10 cellular contexts compared by ENCODE assay signal in genomic region chr2:216500572-216500971, GRCh38. TPM values are rescaled to one million over a fixed set of nuclear protein-coding genes. Genes with fewer than 3 reads are reported as not detected.
DNase-seq lines count a peak whose midpoint lies in the region; ATAC-seq and TF ChIP-seq lines count a peak whose summit lies in the region.
"Had no signal": no experiment of that assay in that cellular context is flagged by ENCODE, and none has a peak within 500 bp of the region (broad histone marks: within the 10 kb centered on the region; RNA-seq: fewer than 3 reads in every experiment).

No MANE protein-coding gene starts in this region.

- in situ Hi-C loops in astrocyte of the cerebellum (cut with HindIII; ENCODE audit: low sequenced_read_pairs) = loop anchor here (25.0 kb wide), 1 partner anchor 1012 kb away; no protein-coding TSS in a partner anchor

- TF ChIP-seq CTCF in AG04449 (IDR thresholded peaks at IDR 0.05; ENCODE audit: insufficient read depth, low read length, missing control alignments) (no peak), HFFc6 (IDR thresholded peaks at IDR 0.05) (no peak), astrocyte of the cerebellum (IDR thresholded peaks at IDR 0.05; ENCODE audit: low read depth, low read length, missing control alignments) (no peak)

- peak overlapping the region; percentile 90 for H3K4me3 ChIP-seq in AG04449 (ENCODE audit: low read depth, low read length)
- peak overlapping the region; percentile 97 for H3K4me3 ChIP-seq in astrocyte of the cerebellum (ENCODE audit: low read depth, low read length)
- H3K4me3 ChIP-seq: body of pancreas, mucosa of descending colon had no signal

- peak overlapping the region; percentile 99 for H3K4me3 Mint-ChIP-seq in HFFc6
- H3K4me3 Mint-ChIP-seq in memory B cell = peak overlapping the region; percentile 25

- peaks cover 76% of the 10 kb centered on the region for H3K4me1 Mint-ChIP-seq in HFFc6 (ENCODE audit: low read depth)
- peaks cover 40% of the 10 kb centered on the region for H3K4me1 Mint-ChIP-seq in memory B cell

- peak overlapping the region; percentile 97 for H3K27ac Mint-ChIP-seq in HFFc6
- peak overlapping the region; percentile 97 for H3K27ac Mint-ChIP-seq in memory B cell

- POLR2A ChIA-PET in AG04449 (lab: Yijun Ruan, JAX) = no interaction called here

- CTCF ChIA-PET in AG04449 (lab: Yijun Ruan, JAX) = interaction anchor here (1.5 kb wide), 1 partner anchor 20 kb away, joined by 3 read pairs; no protein-coding TSS in a partner anchor

- no peak for ATAC-seq in memory B cell (ENCODE audit: low read depth)
- ATAC-seq in HG02884 (IDR thresholded peaks at IDR 0.05; ENCODE audit: unreplicated experiment) = no peak
- ATAC-seq: body of pancreas, mucosa of descending colon had no signal

- H3K27me3 Mint-ChIP-seq in HFFc6 (ENCODE audit: insufficient read depth) (peaks cover 4% of the 10 kb centered on the region), memory B cell (no peaks in the 10 kb centered on the region)

- H3K36me3 Mint-ChIP-seq in HFFc6 (ENCODE audit: low read depth) = peaks cover 61% of the 10 kb centered on the region
- H3K36me3 Mint-ChIP-seq in memory B cell = peaks cover 35% of the 10 kb centered on the region

- H3K9me3 Mint-ChIP-seq in HFFc6 = no peaks in the 10 kb centered on the region
- no peaks in the 10 kb centered on the region for H3K9me3 Mint-ChIP-seq in memory B cell

- DNase-seq in AG04449 (ENCODE audit: low read depth, low spot score) (no peak), HFFc6 (no peak), astrocyte of the cerebellum (ENCODE audit: low read depth) (no peak), memory B cell (ENCODE audit: low spot score in 2 of 2) (no peak), SHP77 treated with DMSO at 0.1 percent for 48 hours (lab: John Stamatoyannopoulos, UW) (no peak), LoVo (ENCODE audit: low spot score) (no peak), NCI-H1417 treated with DMSO at 0.1 percent for 48 hours (lab: John Stamatoyannopoulos, UW) (no peak)
- DNase-seq: body of pancreas had no signal

RNA-seq across cellular contexts. Expression of gene RPL37A, which starts 1.9 kb away (rescaled TPM):
- 1,000 to 10,000 TPM; 1,992 to 3,122 (median 2,808) TPM for total RNA-seq in HFFc6 (2021; fragmentation: NEBNext Ultra II Directional; extraction: Animal tissue kit (Norgen Biotek cat#: 25700))
